ENCODE assay signal across 9 cellular contexts in genomic region chr15:96416934-96417759, GRCh38.
DNase-seq lines count a peak whose midpoint lies in the region; ATAC-seq and TF ChIP-seq lines count a peak whose summit lies in the region.
"Had no signal": no experiment of that assay in that cellular context is flagged by ENCODE, and none has a peak within 500 bp of the region (broad histone marks: within the 10 kb centered on the region; RNA-seq: fewer than 3 reads in every experiment).

No MANE protein-coding gene starts in this region.

- no peak for TF ChIP-seq CTCF in gastroesophageal sphincter (IDR thresholded peaks at IDR 0.05)

- H3K9me3 ChIP-seq in gastroesophageal sphincter (no peaks in the 10 kb centered on the region), neuron (ENCODE audit: low read length) (no peaks in the 10 kb centered on the region)

- H3K27me3 ChIP-seq in gastroesophageal sphincter (peaks cover 90% of the 10 kb centered on the region), neuron (ENCODE audit: insufficient read depth, low read length) (peaks cover 75% of the 10 kb centered on the region)

- in situ Hi-C loops in Caki2 (cut with HindIII; ENCODE audit: low pct_unique_long_range_greater_than_20kb, low sequenced_read_pairs), result no loop called here

- peak overlapping the region; percentile 66 for H2AFZ ChIP-seq in neuron (ENCODE audit: low read depth, low read length)

- ATAC-seq in gastroesophageal sphincter (peak; percentile 54), HG02870 (IDR thresholded peaks at IDR 0.05; ENCODE audit: unreplicated experiment) (no peak), HG02973 (IDR thresholded peaks at IDR 0.05; ENCODE audit: unreplicated experiment) (no peak)

- H3K27ac ChIP-seq in gastroesophageal sphincter, result no peak overlapping the region

- TF ChIP-seq EP300 in gastroesophageal sphincter (IDR thresholded peaks at IDR 0.05), result no peak

- H3K36me3 ChIP-seq in gastroesophageal sphincter (no peaks in the 10 kb centered on the region), neuron (ENCODE audit: insufficient read depth, low read length) (no peaks in the 10 kb centered on the region)

- WGBS in gastroesophageal sphincter (ENCODE audit: low coverage in 1 of 2), 2 donors, result 10 to 19% methylated on average over 4 to 8 of the region's 51 CpGs

- H3K4me3 ChIP-seq in gastroesophageal sphincter, result peak overlapping the region in 1 of 2 donors; percentile 46
- peak overlapping the region; percentile 41 for H3K4me3 ChIP-seq in neuron (ENCODE audit: low read length)

- DNase-seq in Caki2 (ENCODE audit: low read depth), result peak; percentile 32
- peak; percentile 90 for DNase-seq in NCI-H82 (lab: John Stamatoyannopoulos, UW)
- no peak for DNase-seq in activated CD8-positive, alpha-beta memory T cell treated with anti-CD3 and anti-CD28 coated beads, Interleukin-2, amount 50 U/mL, for 48 hours
- no peak for DNase-seq in hypothalamus (lab: John Stamatoyannopoulos, UW)
- DNase-seq: DMS79 treated with DMSO at 0.1 percent for 48 hours had no signal

- TF ChIP-seq POLR2A in gastroesophageal sphincter (IDR thresholded peaks at IDR 0.05), result no peak

- H3K4me1 ChIP-seq in gastroesophageal sphincter, result peaks cover 0 to 24% (median 13%) of the 10 kb centered on the region in 3 donors
- peaks cover 57% of the 10 kb centered on the region for H3K4me1 ChIP-seq in neuron (ENCODE audit: insufficient read depth, low read length)

Comparison
In these comparisons a context has a peak if more than half of its experiments do, and no peak if none do; other contexts are left out.
1. DNase-seq: peak in Caki2 (single experiment) and NCI-H82 (single experiment); none in activated CD8-positive, alpha-beta memory T cell treated with anti-CD3 and anti-CD28 coated beads, Interleukin-2, amount 50 U/mL, for 48 hours (single experiment) and hypothalamus (0 of 51).